1 cellular context compared by ENCODE assay signal in genomic region chr10:35912615-35913170, GRCh38.
TF ChIP-seq lines count a peak whose summit lies in the region.

No MANE protein-coding gene starts in this region.

TF ChIP-seq in endothelial cell of umbilical vein, 7 proteins besides CTCF, POLR2A, EP300 and RAD21:
- no peak for TF ChIP-seq MAX (IDR thresholded peaks at IDR 0.05; ENCODE audit: insufficient read depth, insufficient read length)
- no peak for TF ChIP-seq GATA2 (IDR thresholded peaks at IDR 0.05; ENCODE audit: insufficient read depth, insufficient read length, low read depth, low read length)
- TF ChIP-seq EZH2 (IDR thresholded peaks at IDR 0.05; ENCODE audit: borderline replicate concordance, low read depth, low read length, severe bottlenecking), result no peak
- no peak for TF ChIP-seq POLR2AphosphoS5 (IDR thresholded peaks at IDR 0.05; ENCODE audit: insufficient read depth, low read depth, low read length)
- TF ChIP-seq MYC (IDR thresholded peaks at IDR 0.05; ENCODE audit: low read depth, low read length), result no peak
- TF ChIP-seq FOS (IDR thresholded peaks at IDR 0.05; ENCODE audit: borderline replicate concordance, insufficient read depth, low read length), result no peak
- no peak for TF ChIP-seq JUN (IDR thresholded peaks at IDR 0.05; ENCODE audit: borderline replicate concordance, insufficient read depth, insufficient read length, low read depth)
TF ChIP-seq in endothelial cell of umbilical vein: peak in this region for 0.
